In the genomic region with DNA sequence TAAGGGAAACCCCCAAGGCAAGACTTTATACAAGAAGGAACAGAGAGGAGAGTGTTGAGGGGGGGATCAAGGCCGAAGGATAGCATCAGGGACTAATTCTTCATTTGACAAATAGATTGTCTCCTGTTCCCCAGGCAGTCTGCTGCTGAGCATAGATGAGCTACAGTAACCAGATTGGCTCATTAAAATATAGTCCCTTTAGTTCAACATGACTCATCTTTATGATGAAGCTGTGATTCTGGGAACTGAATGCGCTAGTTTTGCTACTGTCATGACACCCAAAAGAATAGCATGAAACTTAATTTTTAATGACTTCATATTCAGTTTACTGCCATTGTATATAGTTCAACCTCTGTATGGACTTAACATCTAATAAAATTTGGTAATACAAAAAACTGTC, we compare ENCODE assay signal across 16 cellular contexts. TPM values are rescaled to one million over a fixed set of nuclear protein-coding genes. Genes with fewer than 3 reads are reported as not detected.
"Had no signal": no experiment of that assay in that cellular context is flagged by ENCODE, and none has a peak within 500 bp of the region (broad histone marks: within the 10 kb centered on the region; RNA-seq: fewer than 3 reads in every experiment).

No MANE protein-coding gene starts in this region.

- H3K9me3 Mint-ChIP-seq: nephron progenitor cell had no signal

- H3K36me3 ChIP-seq: colonic mucosa, stomach, thoracic aorta had no signal

- H3K9me3 ChIP-seq: colonic mucosa, stomach, thoracic aorta had no signal

- H3K27ac Mint-ChIP-seq: nephron progenitor cell had no signal

- H3K4me1 ChIP-seq: colonic mucosa had no signal

- H3K27me3 ChIP-seq: colonic mucosa, hepatocyte, stomach had no signal

- DNase-seq: activated CD4-positive, alpha-beta T cell treated with anti-CD3 and anti-CD28 coated beads, Interleukin-2, amount 50 U/mL, for 1 hour; activated naive CD4-positive, alpha-beta T cell; colonic mucosa; effector memory CD4-positive, alpha-beta T cell; nephron progenitor cell; stimulated activated CD4-positive, alpha-beta T cell treated with anti-CD3 and anti-CD28 coated beads, Interleukin-15, amount 100 ng/mL, for 24 hours; stimulated activated CD4-positive, alpha-beta T cell treated with anti-CD3 and anti-CD28 coated beads, Interleukin-4, amount 100 ng/mL, for 24 hours; stomach had no signal

- H3K27ac ChIP-seq: colonic mucosa, epithelial cell of prostate, hepatocyte, stomach, thoracic aorta had no signal

- H3K4me3 Mint-ChIP-seq: nephron progenitor cell had no signal

- H3K4me3 ChIP-seq: colonic mucosa, hepatocyte, stomach, thoracic aorta had no signal

- H3K4me1 Mint-ChIP-seq: nephron progenitor cell had no signal

RNA-seq across cellular contexts. Expression of gene TMEFF2, which starts 35.5 kb away (rescaled TPM):
- total RNA-seq: cardiac septum, kidney epithelial cell, liver, mesenteric fat pad, pulmonary artery endothelial cell had no signal
